ENCODE assay signal across 27 cellular contexts in genomic region chr2:238122287-238123217, GRCh38. TPM values are rescaled to one million over a fixed set of nuclear protein-coding genes. Genes with fewer than 3 reads are reported as not detected.
"Had no signal": no experiment of that assay in that cellular context is flagged by ENCODE, and none has a peak within 500 bp of the region (broad histone marks: within the 10 kb centered on the region; RNA-seq: fewer than 3 reads in every experiment).

No MANE protein-coding gene starts in this region.

- FAIRE-seq: colon, endothelial cell of umbilical vein, frontal cortex, islet of Langerhans had no signal

- H3K4me1 ChIP-seq: parathyroid adenoma, upper lobe of right lung had no signal

- H3K9ac ChIP-seq: parathyroid adenoma had no signal

- H2AFZ ChIP-seq: parathyroid adenoma had no signal

- H3K4me3 ChIP-seq: upper lobe of right lung had no signal

- DNase-seq: activated B cell treated with CpG ODN at 0.5 μM for 24 hours; activated CD4-positive, alpha-beta T cell treated with anti-CD3 and anti-CD28 coated beads for 36 hours; activated CD4-positive, alpha-beta T cell treated with anti-CD3 and anti-CD28 coated beads, Interleukin-2, amount 50 U/mL, for 4 hours; activated CD8-positive, alpha-beta memory T cell treated with anti-CD3 and anti-CD28 coated beads for 24 hours; activated CD8-positive, alpha-beta memory T cell treated with anti-CD3 and anti-CD28 coated beads, Interleukin-2, amount 50 U/mL, for 4 hours; activated T-cell treated with anti-CD3 and anti-CD28 coated beads, Interleukin-2, amount 50 U/mL, for 24 hours; caudate nucleus; effector memory CD4-positive, alpha-beta T cell; hippocampal formation; left colon; stimulated activated CD4-positive, alpha-beta T cell treated with anti-CD3 and anti-CD28 coated beads, Interleukin-4, amount 100 ng/mL, for 1 hour; stimulated activated naive CD4-positive, alpha-beta T cell treated with Interleukin-2 at 50 U/mL for 16 hours; SW 1271; T-helper 17 cell; upper lobe of right lung had no signal

- ATAC-seq: activated CD4-positive, alpha-beta T cell treated with anti-CD3 and anti-CD28 coated beads for 36 hours; activated naive CD4-positive, alpha-beta T cell treated with anti-CD3 and anti-CD28 coated beads, Interleukin-2, amount 50 U/mL, for 72 hours; activated T-helper 17 cell treated with anti-CD3 and anti-CD28 coated beads, Interleukin-2, amount 50 U/mL, for 72 hours; esophagus mucosa; left colon; naive thymus-derived CD8-positive, alpha-beta T cell; T-helper 17 cell; upper lobe of right lung had no signal

- H3K27ac ChIP-seq: parathyroid adenoma, upper lobe of right lung had no signal

- H3K9me3 ChIP-seq: upper lobe of right lung had no signal

- H3K36me3 ChIP-seq: upper lobe of right lung had no signal

- H3K79me2 ChIP-seq: parathyroid adenoma had no signal

RNA-seq across cellular contexts. Expression of gene KLHL30, which starts 15.9 kb away (rescaled TPM):
- total RNA-seq: activated B cell treated with CpG ODN at 0.5 μM for 24 hours; activated CD4-positive, alpha-beta T cell treated with anti-CD3 and anti-CD28 coated beads for 36 hours; activated naive CD4-positive, alpha-beta T cell treated with anti-CD3 and anti-CD28 coated beads, Interleukin-2, amount 50 U/mL, for 72 hours; activated T-helper 17 cell treated with anti-CD3 and anti-CD28 coated beads, Interleukin-2, amount 50 U/mL, for 72 hours; dermis microvascular lymphatic vessel endothelial cell; endothelial cell of umbilical vein; lung microvascular endothelial cell; naive thymus-derived CD8-positive, alpha-beta T cell; T-helper 17 cell had no signal
- polyA plus RNA-seq: endothelial cell of umbilical vein; naive thymus-derived CD8-positive, alpha-beta T cell had no signal

RNA-seq across cellular contexts. Expression of gene ESPNL, which starts 22.4 kb away (rescaled TPM):
- total RNA-seq: aorta, dermis microvascular lymphatic vessel endothelial cell, endothelial cell of umbilical vein, lung microvascular endothelial cell had no signal
- polyA plus RNA-seq: endothelial cell of umbilical vein; naive thymus-derived CD8-positive, alpha-beta T cell had no signal

RNA-seq across cellular contexts. Expression of gene ERFE, which starts 36.2 kb away (rescaled TPM):
- total RNA-seq: activated B cell treated with CpG ODN at 0.5 μM for 24 hours; activated T-helper 17 cell treated with anti-CD3 and anti-CD28 coated beads, Interleukin-2, amount 50 U/mL, for 72 hours; lung microvascular endothelial cell; naive thymus-derived CD8-positive, alpha-beta T cell; T-helper 17 cell; upper lobe of right lung had no signal
- polyA plus RNA-seq: naive thymus-derived CD8-positive, alpha-beta T cell had no signal
